ENCODE assay signal across 23 cellular contexts in genomic region chr1:229869225-229869624, GRCh38.
DNase-seq lines count a peak whose midpoint lies in the region; ATAC-seq and TF ChIP-seq lines count a peak whose summit lies in the region.
"Had no signal": no experiment of that assay in that cellular context is flagged by ENCODE, and none has a peak within 500 bp of the region (broad histone marks: within the 10 kb centered on the region; RNA-seq: fewer than 3 reads in every experiment).

No MANE protein-coding gene starts in this region.

- 67% methylated on average over 1 of the region's 1 CpG for WGBS in esophagus squamous epithelium, 2 donors

- no peak overlapping the region for H3K4me3 Mint-ChIP-seq in osteocyte (ENCODE audit: unreplicated experiment)
- H3K4me3 Mint-ChIP-seq in activated T-cell treated with anti-CD3 and anti-CD28 coated beads, Interleukin-2, amount 50 U/mL, for 24 hours, result no peak overlapping the region
- H3K4me3 Mint-ChIP-seq: CD8-positive, alpha-beta T cell had no signal

- no peaks in the 10 kb centered on the region for H3K36me3 Mint-ChIP-seq in osteocyte (ENCODE audit: unreplicated experiment)
- H3K36me3 Mint-ChIP-seq in activated T-cell treated with anti-CD3 and anti-CD28 coated beads, Interleukin-2, amount 50 U/mL, for 24 hours (ENCODE audit: low read depth), result no peaks in the 10 kb centered on the region
- H3K36me3 Mint-ChIP-seq: CD8-positive, alpha-beta T cell had no signal

- H3K27ac ChIP-seq in esophagus squamous epithelium, result no peak overlapping the region
- H3K27ac ChIP-seq: RWPE1 had no signal

- no peak overlapping the region for H3K4me3 ChIP-seq in choroid plexus epithelial cell (ENCODE audit: low read depth, low read length)
- no peak overlapping the region for H3K4me3 ChIP-seq in esophagus squamous epithelium

- ATAC-seq in HG03520 (IDR thresholded peaks at IDR 0.05; ENCODE audit: unreplicated experiment), result no peak
- ATAC-seq: CD8-positive, alpha-beta T cell had no signal

- H3K9me3 Mint-ChIP-seq in osteocyte (ENCODE audit: unreplicated experiment), result no peaks in the 10 kb centered on the region
- H3K9me3 Mint-ChIP-seq in activated T-cell treated with anti-CD3 and anti-CD28 coated beads, Interleukin-2, amount 50 U/mL, for 24 hours, result no peaks in the 10 kb centered on the region
- H3K9me3 Mint-ChIP-seq: CD8-positive, alpha-beta T cell had no signal

- TF ChIP-seq CTCF in choroid plexus epithelial cell (conservative IDR thresholded peaks at IDR 0.05; ENCODE audit: low read depth, low read length) (no peak), osteocyte (IDR thresholded peaks at IDR 0.05) (peak; percentile 9), esophagus squamous epithelium (IDR thresholded peaks at IDR 0.05) (no peak)

- no peak for TF ChIP-seq POLR2A in esophagus squamous epithelium (IDR thresholded peaks at IDR 0.05)

- intact Hi-C loops in esophagus squamous epithelium (cut with DNase I), result no loop called here

- peaks cover 0 to 4% (median 0%) of the 10 kb centered on the region in 4 donors for H3K27me3 ChIP-seq in esophagus squamous epithelium

- H3K4me1 ChIP-seq in esophagus squamous epithelium, result peaks cover 0 to 3% (median 0%) of the 10 kb centered on the region in 3 donors

- peaks cover 20% of the 10 kb centered on the region for H3K4me1 Mint-ChIP-seq in osteocyte (ENCODE audit: unreplicated experiment)
- peaks cover 1% of the 10 kb centered on the region for H3K4me1 Mint-ChIP-seq in activated T-cell treated with anti-CD3 and anti-CD28 coated beads, Interleukin-2, amount 50 U/mL, for 24 hours (ENCODE audit: low read depth)

- DNase-seq in Daoy (ENCODE audit: low read depth), result peak; percentile 38
- peak; percentile 15 for DNase-seq in amniotic epithelial cell (ENCODE audit: low read depth)
- DNase-seq in choroid plexus epithelial cell (ENCODE audit: low read depth), result peak; percentile 61
- no peak for DNase-seq in osteocyte (ENCODE audit: extremely low spot score, unreplicated experiment)
- DNase-seq in esophagus squamous epithelium (lab: John Stamatoyannopoulos, UW), result no peak
- DNase-seq in KG1 (lab: John Stamatoyannopoulos, UW), result no peak
- no peak for DNase-seq in activated T-cell treated with anti-CD3 and anti-CD28 coated beads, Interleukin-2, amount 50 U/mL, for 24 hours
- DNase-seq: AML-193; C1 segment of cervical spinal cord; CD8-positive, alpha-beta T cell; GDM1; GOT3; HCEC 1CT; IMR-90; MV-4-11; NCI-H187 treated with DMSO at 0.1 percent for 48 hours; NCI-H2107; NCI-H446 treated with DMSO at 0.1 percent for 48 hours; NCI-H526 treated with DMSO at 0.1 percent for 48 hours; NK-92 treated with Interleukin-12 subunit alpha and Interleukin-12 subunit beta, amount 100 ng/mL, for 24 hours; SHP77 treated with DMSO at 0.1 percent for 48 hours had no signal

- peak overlapping the region; percentile 72 for H3K27ac Mint-ChIP-seq in osteocyte (ENCODE audit: unreplicated experiment)
- no peak overlapping the region for H3K27ac Mint-ChIP-seq in activated T-cell treated with anti-CD3 and anti-CD28 coated beads, Interleukin-2, amount 50 U/mL, for 24 hours
- H3K27ac Mint-ChIP-seq: CD8-positive, alpha-beta T cell had no signal

- no peaks in the 10 kb centered on the region for H3K9me3 ChIP-seq in esophagus squamous epithelium

- no peaks in the 10 kb centered on the region for H3K36me3 ChIP-seq in esophagus squamous epithelium

- H3K27me3 Mint-ChIP-seq in osteocyte (ENCODE audit: unreplicated experiment), result no peaks in the 10 kb centered on the region
- H3K27me3 Mint-ChIP-seq in activated T-cell treated with anti-CD3 and anti-CD28 coated beads, Interleukin-2, amount 50 U/mL, for 24 hours, result peaks cover 11% of the 10 kb centered on the region

Comparison
In these comparisons a context has a peak if more than half of its experiments do, and no peak if none do; other contexts are left out.
1. DNase-seq: peak in Daoy (single experiment), amniotic epithelial cell (single experiment) and choroid plexus epithelial cell (single experiment); none in osteocyte (single experiment), esophagus squamous epithelium (single experiment), KG1 (single experiment) and activated T-cell treated with anti-CD3 and anti-CD28 coated beads, Interleukin-2, amount 50 U/mL, for 24 hours (single experiment).